16 cellular contexts compared by ENCODE assay signal in genomic region chr4:159540038-159540437, GRCh38.
"Had no signal": no experiment of that assay in that cellular context is flagged by ENCODE, and none has a peak within 500 bp of the region (broad histone marks: within the 10 kb centered on the region; RNA-seq: fewer than 3 reads in every experiment).

No MANE protein-coding gene starts in this region.

- H3K4me1 ChIP-seq: colonic mucosa, foreskin keratinocyte, left ventricle myocardium inferior, lower lobe of right lung, uterus had no signal

- H3K36me3 ChIP-seq: colonic mucosa, left ventricle myocardium inferior, lower lobe of right lung, neutrophil, uterus had no signal

- H3K27ac Mint-ChIP-seq: immature natural killer cell, memory B cell, naive B cell had no signal

- H3K4me3 Mint-ChIP-seq: immature natural killer cell, memory B cell, naive B cell, nephron progenitor cell had no signal

- H3K4me3 ChIP-seq: colonic mucosa, left ventricle myocardium inferior, lower lobe of right lung, skin epidermis, uterus had no signal

- H3K27ac ChIP-seq: colonic mucosa, foreskin keratinocyte, left ventricle myocardium inferior, lower lobe of right lung, neutrophil, skin epidermis, uterus had no signal

- H3K4me1 Mint-ChIP-seq: immature natural killer cell, memory B cell, naive B cell had no signal

- ATAC-seq: foreskin keratinocyte, lower lobe of right lung had no signal

- DNase-seq: colonic mucosa; dermis blood vessel endothelial cell; erythroblast; foreskin keratinocyte; immature natural killer cell; left ventricle myocardium inferior; lower lobe of right lung; naive B cell; nephron progenitor cell; posterior cingulate gyrus; stimulated activated naive CD4-positive, alpha-beta T cell treated with Interleukin-2 at 50 U/mL for 16 hours; trophoblast cell; uterus had no signal

- H3K27me3 ChIP-seq: colonic mucosa, foreskin keratinocyte, neutrophil, uterus had no signal

- H3K9me3 ChIP-seq: colonic mucosa, neutrophil, uterus had no signal
